ENCODE assay signal across 9 cellular contexts in genomic region chr18:70450658-70451253, GRCh38.
DNase-seq lines count a peak whose midpoint lies in the region; ATAC-seq and TF ChIP-seq lines count a peak whose summit lies in the region.
"Had no signal": no experiment of that assay in that cellular context is flagged by ENCODE, and none has a peak within 500 bp of the region (broad histone marks: within the 10 kb centered on the region; RNA-seq: fewer than 3 reads in every experiment).

No MANE protein-coding gene starts in this region.

- H3K27ac ChIP-seq in GM23248 (no peak overlapping the region), SU-DHL-6 (ENCODE audit: low read depth, low read length) (no peak overlapping the region)

- no peaks in the 10 kb centered on the region for H3K4me1 ChIP-seq in GM23248 (ENCODE audit: insufficient read depth)

- H3K9ac ChIP-seq in GM23248 (no peak overlapping the region), SU-DHL-6 (ENCODE audit: low read length) (no peak overlapping the region)

- H3K9me2 ChIP-seq in GM23248 (ENCODE audit: insufficient read depth), result no peaks in the 10 kb centered on the region
- no peaks in the 10 kb centered on the region for H3K9me2 ChIP-seq in SU-DHL-6 (replicated peaks; ENCODE audit: insufficient read depth, low read length)

- peak; percentile 4 for DNase-seq in AG09319 (ENCODE audit: extremely low read depth, low read depth)
- DNase-seq in GM23248, result peak; percentile 53
- peak; percentile 19 for DNase-seq in glomerular visceral epithelial cell (ENCODE audit: extremely low spot score)
- DNase-seq in stimulated activated naive CD4-positive, alpha-beta T cell treated with Interleukin-2 at 50 U/mL for 16 hours (lab: John Stamatoyannopoulos, UW), result no peak
- DNase-seq in cerebellar cortex (ENCODE audit: low spot score), result no peak
- DNase-seq in activated CD8-positive, alpha-beta memory T cell treated with anti-CD3 and anti-CD28 coated beads, Interleukin-2, amount 50 U/mL, for 4 hours, result no peak
- DNase-seq: activated T-cell treated with anti-CD3 and anti-CD28 coated beads, Interleukin-2, amount 50 U/mL, for 72 hours had no signal

- H3K27me3 ChIP-seq in GM23248 (replicated peaks; ENCODE audit: insufficient read depth) (no peaks in the 10 kb centered on the region), SU-DHL-6 (ENCODE audit: low read length) (no peaks in the 10 kb centered on the region)

- H3K36me3 ChIP-seq in GM23248 (ENCODE audit: low read depth) (no peaks in the 10 kb centered on the region), SU-DHL-6 (ENCODE audit: low read length) (no peaks in the 10 kb centered on the region)

- H3K9me3 ChIP-seq in GM23248 (ENCODE audit: low read depth), result no peaks in the 10 kb centered on the region
- H3K9me3 ChIP-seq in SU-DHL-6 (ENCODE audit: insufficient read depth, low read length), result no peaks in the 10 kb centered on the region

- in situ Hi-C loops in GM23248 (cut with MboI), result no loop called here

- H3K4me2 ChIP-seq in GM23248 (ENCODE audit: unreplicated experiment) (no peak overlapping the region), SU-DHL-6 (ENCODE audit: low read depth, low read length, poor library complexity, severe bottlenecking) (no peak overlapping the region)

- H2AFZ ChIP-seq in GM23248 (no peak overlapping the region), SU-DHL-6 (ENCODE audit: low read depth, low read length, severe bottlenecking) (no peak overlapping the region)

- H3F3A ChIP-seq in GM23248 (ENCODE audit: insufficient read depth) (no peaks in the 10 kb centered on the region), SU-DHL-6 (ENCODE audit: insufficient read depth) (no peaks in the 10 kb centered on the region; the same call in 1 of the 2 replicates)

- H3K4me3 ChIP-seq in GM23248 (no peak overlapping the region), SU-DHL-6 (ENCODE audit: insufficient read depth, low read length, poor library complexity, severe bottlenecking) (no peak overlapping the region)

- TF ChIP-seq CTCF in AG09319 (IDR thresholded peaks at IDR 0.05; ENCODE audit: low read depth, low read length) (peak; percentile 45), SU-DHL-6 (IDR thresholded peaks at IDR 0.05; ENCODE audit: insufficient read depth, low read length, poor library complexity, severe bottlenecking) (peak; percentile 36)

- no peak for ATAC-seq in HG02970 (IDR thresholded peaks at IDR 0.05; ENCODE audit: low FRiP score, unreplicated experiment)
- ATAC-seq: activated T-cell treated with anti-CD3 and anti-CD28 coated beads, Interleukin-2, amount 50 U/mL, for 72 hours had no signal

- no peaks in the 10 kb centered on the region for H3K79me2 ChIP-seq in GM23248 (ENCODE audit: insufficient read depth)
- no peaks in the 10 kb centered on the region for H3K79me2 ChIP-seq in SU-DHL-6 (ENCODE audit: insufficient read depth, low read length)

- H4K20me1 ChIP-seq in GM23248 (ENCODE audit: insufficient read depth) (no peaks in the 10 kb centered on the region), SU-DHL-6 (ENCODE audit: low read depth, low read length) (no peaks in the 10 kb centered on the region)

- WGBS in GM23248 (ENCODE audit: low coverage in 1 of 2, low lambda C conversion rate in 2 of 2, missing lambda C conversion rate in 2 of 2), 2 experiments, result 47 to 54% methylated on average over 2 of the region's 2 CpGs

Comparison
In these comparisons a context has a peak if more than half of its experiments do, and no peak if none do; other contexts are left out.
1. DNase-seq: peak in AG09319 (single experiment), GM23248 (single experiment) and glomerular visceral epithelial cell (single experiment); none in stimulated activated naive CD4-positive, alpha-beta T cell treated with Interleukin-2 at 50 U/mL for 16 hours (single experiment), cerebellar cortex (single experiment) and activated CD8-positive, alpha-beta memory T cell treated with anti-CD3 and anti-CD28 coated beads, Interleukin-2, amount 50 U/mL, for 4 hours (single experiment).